23 cellular contexts compared by ENCODE assay signal in genomic region chr11:120520091-120520822, GRCh38. TPM values are rescaled to one million over a fixed set of nuclear protein-coding genes. Genes with fewer than 3 reads are reported as not detected.
"Had no signal": no experiment of that assay in that cellular context is flagged by ENCODE, and none has a peak within 500 bp of the region (broad histone marks: within the 10 kb centered on the region; RNA-seq: fewer than 3 reads in every experiment).

No MANE protein-coding gene starts in this region.

- H3K4me3 Mint-ChIP-seq: activated B cell treated with CpG ODN at 0.5 μM for 24 hours; activated CD4-positive, alpha-beta T cell treated with anti-CD3 and anti-CD28 coated beads for 36 hours; activated CD8-positive, alpha-beta T cell treated with anti-CD3 and anti-CD28 coated beads for 36 hours; T-helper 17 cell had no signal

- H3K9me3 Mint-ChIP-seq: activated B cell treated with CpG ODN at 0.5 μM for 24 hours; activated CD8-positive, alpha-beta T cell treated with anti-CD3 and anti-CD28 coated beads for 36 hours; activated naive CD4-positive, alpha-beta T cell treated with anti-CD3 and anti-CD28 coated beads, Interleukin-2, amount 50 U/mL, for 72 hours had no signal

- H3K4me1 Mint-ChIP-seq: activated CD4-positive, alpha-beta T cell treated with anti-CD3 and anti-CD28 coated beads for 36 hours had no signal

- DNase-seq: activated B cell treated with CpG ODN at 0.5 μM for 24 hours; activated CD4-positive, alpha-beta T cell treated with anti-CD3 and anti-CD28 coated beads for 36 hours; activated CD4-positive, alpha-beta T cell treated with anti-CD3 and anti-CD28 coated beads, Interleukin-2, amount 50 U/mL, for 1 hour; activated CD8-positive, alpha-beta memory T cell treated with anti-CD3 and anti-CD28 coated beads, Interleukin-2, amount 50 U/mL, for 4 hours; activated CD8-positive, alpha-beta T cell treated with anti-CD3 and anti-CD28 coated beads for 36 hours; activated naive CD4-positive, alpha-beta T cell treated with Interleukin-2 at 50 U/mL for 16 hours; activated T-cell treated with anti-CD3 and anti-CD28 coated beads, Interleukin-2, amount 50 U/mL, for 1 hour; brain microvascular endothelial cell; cerebellar nuclear complex; Kasumi-1; KBM-7; NCI-H1105 treated with DMSO at 0.1 percent for 48 hours; NCI-H1436 treated with DMSO at 0.1 percent for 48 hours; NCI-H187; NCI-H2081; NCI-H510A treated with DMSO at 0.1 percent for 48 hours; NCI-H69; PC-3; SIG-M5; T-helper 17 cell; T-helper 9 cell had no signal

- H3K36me3 Mint-ChIP-seq: activated naive CD4-positive, alpha-beta T cell treated with anti-CD3 and anti-CD28 coated beads, Interleukin-2, amount 50 U/mL, for 72 hours had no signal

- H3K27ac Mint-ChIP-seq: activated B cell treated with CpG ODN at 0.5 μM for 24 hours; activated CD4-positive, alpha-beta T cell treated with anti-CD3 and anti-CD28 coated beads for 36 hours; activated CD8-positive, alpha-beta T cell treated with anti-CD3 and anti-CD28 coated beads for 36 hours; activated naive CD4-positive, alpha-beta T cell treated with anti-CD3 and anti-CD28 coated beads, Interleukin-2, amount 50 U/mL, for 72 hours; T-helper 17 cell had no signal

- H3K27me3 ChIP-seq: brain microvascular endothelial cell had no signal

- H3K4me3 ChIP-seq: cardiac muscle cell had no signal

- H3K27ac ChIP-seq: brain microvascular endothelial cell, cardiac muscle cell had no signal

- ATAC-seq: activated CD4-positive, alpha-beta T cell treated with anti-CD3 and anti-CD28 coated beads for 36 hours; activated CD8-positive, alpha-beta T cell treated with anti-CD3 and anti-CD28 coated beads for 36 hours; activated naive CD4-positive, alpha-beta T cell treated with anti-CD3 and anti-CD28 coated beads, Interleukin-2, amount 50 U/mL, for 72 hours; PC-3; T-helper 17 cell had no signal

- H3K36me3 ChIP-seq: brain microvascular endothelial cell, cardiac muscle cell had no signal

RNA-seq across cellular contexts. Expression of gene GRIK4, which starts 8.7 kb away (rescaled TPM):
- total RNA-seq: activated B cell treated with CpG ODN at 0.5 μM for 24 hours; activated CD4-positive, alpha-beta T cell treated with anti-CD3 and anti-CD28 coated beads for 36 hours; activated CD8-positive, alpha-beta T cell treated with anti-CD3 and anti-CD28 coated beads for 36 hours; activated naive CD4-positive, alpha-beta T cell treated with anti-CD3 and anti-CD28 coated beads, Interleukin-2, amount 50 U/mL, for 72 hours; PC-3 had no signal
